Comparison of ENCODE assay signal across 19 cellular contexts in the genomic region with DNA sequence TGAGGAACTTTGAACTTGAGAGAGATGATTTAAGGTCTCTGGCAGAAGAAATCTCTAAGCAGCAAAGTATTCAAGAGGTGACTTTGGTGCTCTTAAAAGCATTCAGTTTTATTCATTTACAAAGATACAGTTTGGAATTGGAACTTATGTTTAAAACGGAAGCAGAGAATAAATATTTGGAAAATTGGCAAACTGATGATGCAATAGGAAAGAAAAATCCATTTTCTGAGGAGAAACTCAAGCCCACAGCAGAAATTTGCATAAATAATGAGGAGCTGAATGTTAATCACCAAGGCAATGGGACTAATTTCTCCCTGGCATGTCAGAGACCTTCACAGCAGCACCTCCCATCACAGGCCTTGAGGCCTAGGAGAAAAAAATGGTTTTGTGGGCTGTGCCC.
DNase-seq lines count a peak whose midpoint lies in the region; ATAC-seq, FAIRE-seq and TF ChIP-seq lines count a peak whose summit lies in the region.
"Had no signal": no experiment of that assay in that cellular context is flagged by ENCODE, and none has a peak within 500 bp of the region (broad histone marks: within the 10 kb centered on the region; RNA-seq: fewer than 3 reads in every experiment).

No MANE protein-coding gene starts in this region.

- H3K4me3 ChIP-seq in HepG2 (replicated peaks in 1 of 3; ENCODE audit: insufficient read depth in 1 of 3, low read depth in 2 of 3, low read length in 3 of 3) (no peak overlapping the region), right lobe of liver (no peak overlapping the region), K562 (no peak overlapping the region), vagina (no peak overlapping the region), smooth muscle cell (no peak overlapping the region)
- H3K4me3 ChIP-seq: A549; BLaER1 treated with 17β-estradiol and CSF1 and Interleukin-3, amounts not matched to agents 10 nM and 100 nM had no signal

- no peaks in the 10 kb centered on the region for H3K36me3 ChIP-seq in HepG2 (replicated peaks in 1 of 2; ENCODE audit: control insufficient read depth in 1 of 2, insufficient read depth in 2 of 2, low read length in 2 of 2)
- no peaks in the 10 kb centered on the region for H3K36me3 ChIP-seq in right lobe of liver
- no peaks in the 10 kb centered on the region for H3K36me3 ChIP-seq in K562 (ENCODE audit: control insufficient read depth, insufficient read depth, low read length)
- H3K36me3 ChIP-seq in vagina, result no peaks in the 10 kb centered on the region
- H3K36me3 ChIP-seq in smooth muscle cell (ENCODE audit: low read depth), result no peaks in the 10 kb centered on the region
- H3K36me3 ChIP-seq: BLaER1 treated with 17β-estradiol and CSF1 and Interleukin-3, amounts not matched to agents 10 nM and 100 nM had no signal

- H3F3A ChIP-seq in smooth muscle cell (ENCODE audit: low read depth), result no peaks in the 10 kb centered on the region

- CTCF ChIA-PET in HepG2 (lab: Yijun Ruan, JAX; ENCODE audit: low intra/inter-chr PET ratio, low total read pairs) (no interaction called here), K562 (lab: Yijun Ruan, JAX; ENCODE audit: low intra/inter-chr PET ratio) (no interaction called here)

- TF ChIP-seq CTCF in HepG2 (CRISPR knock-in tag; IDR thresholded peaks at IDR 0.05), result no peak
- no peak for TF ChIP-seq CTCF in right lobe of liver (IDR thresholded peaks at IDR 0.05)
- no peak for TF ChIP-seq CTCF in K562 (IDR thresholded peaks at IDR 0.05 in 2 of 3, conservative IDR thresholded peaks at IDR 0.05 in 1 of 3; ENCODE audit: insufficient read depth in 2 of 3, low read depth in 1 of 3, low read length in 3 of 3)
- TF ChIP-seq CTCF in vagina (IDR thresholded peaks at IDR 0.05), result no peak
- TF ChIP-seq CTCF in smooth muscle cell (IDR thresholded peaks at IDR 0.05; ENCODE audit: borderline replicate concordance, insufficient read depth, poor library complexity, severe bottlenecking), result no peak

- H2AFZ ChIP-seq in HepG2 (ENCODE audit: low read length) (no peak overlapping the region), K562 (ENCODE audit: low read depth, low read length) (no peak overlapping the region), smooth muscle cell (ENCODE audit: low read depth) (no peak overlapping the region)

- WGBS in HepG2 (ENCODE audit: low lambda C conversion rate), result 0% methylated on average over 1 of the region's 1 CpG
- WGBS in right lobe of liver (ENCODE audit: insufficient coverage, low coverage, low lambda C conversion rate, missing lambda C conversion rate), result 41% methylated on average over 1 of the region's 1 CpG
- 0% methylated on average over 1 of the region's 1 CpG for WGBS in K562 (ENCODE audit: insufficient coverage, low coverage, missing lambda C conversion rate)
- 85% methylated on average over 1 of the region's 1 CpG for WGBS in smooth muscle cell (ENCODE audit: low lambda C conversion rate)

- FAIRE-seq in HepG2 (lab: Jason Lieb, UNC), result no peak
- FAIRE-seq in K562 (lab: Jason Lieb, UNC), result no peak
- FAIRE-seq: A549, D721Med, G401.6, GM12891 had no signal

- ATAC-seq in HepG2 (no peak), right lobe of liver (no peak), K562 (no peak)
- ATAC-seq: A549; CD8-positive, alpha-beta T cell had no signal

- H3K4me1 ChIP-seq in HepG2 (ENCODE audit: insufficient read depth, low read length) (no peaks in the 10 kb centered on the region), right lobe of liver (no peaks in the 10 kb centered on the region), K562 (replicated peaks in 1 of 2; ENCODE audit: control insufficient read depth in 2 of 2, insufficient read depth in 2 of 2, low read length in 2 of 2) (no peaks in the 10 kb centered on the region), vagina (no peaks in the 10 kb centered on the region), smooth muscle cell (ENCODE audit: low read depth) (no peaks in the 10 kb centered on the region)
- H3K4me1 ChIP-seq: A549, Caco-2 had no signal

- intact Hi-C loops in HepG2 (cut with micrococcal nuclease; ENCODE audit: unreplicated experiment), result no loop called here
- intact Hi-C loops in right lobe of liver (cut with DNase I), result no loop called here
- intact Hi-C loops in K562 (cut with micrococcal nuclease), result no loop called here
- intact Hi-C loops in vagina (cut with DNase I), result no loop called here

- TF ChIP-seq EP300 in HepG2 (IDR thresholded peaks at IDR 0.05; ENCODE audit: low read depth in 2 of 2, low read length in 2 of 2) (no peak), HepG2 (CRISPR knock-in tag; IDR thresholded peaks at IDR 0.05; ENCODE audit: borderline replicate concordance) (no peak), K562 (IDR thresholded peaks at IDR 0.05; ENCODE audit: low read length) (no peak)

- H3K9me3 ChIP-seq in HepG2 (ENCODE audit: low read length) (peaks cover 93% of the 10 kb centered on the region), right lobe of liver (no peaks in the 10 kb centered on the region), K562 (replicated peaks; ENCODE audit: control insufficient read depth, insufficient read depth, low read depth, low read length) (no peaks in the 10 kb centered on the region), vagina (peaks cover 3% of the 10 kb centered on the region), smooth muscle cell (replicated peaks; ENCODE audit: low read depth) (no peaks in the 10 kb centered on the region)
- H3K9me3 ChIP-seq: Caco-2 had no signal

- TF ChIP-seq POLR2A in HepG2 (IDR thresholded peaks at IDR 0.05; ENCODE audit: insufficient read depth in 1 of 2, low read depth in 2 of 2, low read length in 2 of 2) (no peak), right lobe of liver (IDR thresholded peaks at IDR 0.05) (no peak), K562 (conservative IDR thresholded peaks at IDR 0.05) (no peak), vagina (IDR thresholded peaks at IDR 0.05) (no peak)

- H3K27me3 ChIP-seq in HepG2 (ENCODE audit: control insufficient read depth in 1 of 2, insufficient read depth in 2 of 2, low read length in 2 of 2), result no peaks in the 10 kb centered on the region
- H3K27me3 ChIP-seq in right lobe of liver, result no peaks in the 10 kb centered on the region
- H3K27me3 ChIP-seq in K562 (ENCODE audit: control insufficient read depth in 2 of 2, insufficient read depth in 2 of 2, low read length in 2 of 2), result no peaks in the 10 kb centered on the region
- no peaks in the 10 kb centered on the region for H3K27me3 ChIP-seq in vagina
- H3K27me3 ChIP-seq in smooth muscle cell (ENCODE audit: low read depth), result no peaks in the 10 kb centered on the region
- H3K27me3 ChIP-seq: BLaER1 treated with 17β-estradiol and CSF1 and Interleukin-3, amounts not matched to agents 10 nM and 100 nM had no signal

- H3K79me2 ChIP-seq in HepG2 (ENCODE audit: insufficient read depth, low read length) (no peaks in the 10 kb centered on the region), K562 (ENCODE audit: control insufficient read depth, insufficient read depth, low read length) (no peaks in the 10 kb centered on the region), smooth muscle cell (ENCODE audit: low read depth) (no peaks in the 10 kb centered on the region)

- TF ChIP-seq RAD21 in HepG2 (CRISPR knock-in tag; IDR thresholded peaks at IDR 0.05), result no peak
- TF ChIP-seq RAD21 in K562 (CRISPR knock-in tag; conservative IDR thresholded peaks at IDR 0.05 in 1 of 2, IDR thresholded peaks at IDR 0.05 in 1 of 2), result no peak

- H3K27ac ChIP-seq in HepG2 (ENCODE audit: extremely low read length, insufficient read depth, low read length) (no peak overlapping the region), right lobe of liver (no peak overlapping the region), K562 (ENCODE audit: extremely low read depth, low read depth, low read length) (no peak overlapping the region), vagina (no peak overlapping the region), smooth muscle cell (ENCODE audit: low read depth) (no peak overlapping the region)
- H3K27ac ChIP-seq: 22Rv1; A549; BLaER1 treated with 17β-estradiol and CSF1 and Interleukin-3, amounts not matched to agents 10 nM and 100 nM; C4-2B had no signal

- H3K4me2 ChIP-seq in HepG2 (ENCODE audit: low read depth, low read length) (no peak overlapping the region), K562 (ENCODE audit: insufficient read depth, low read length) (no peak overlapping the region), smooth muscle cell (no peak overlapping the region)
- H3K4me2 ChIP-seq: A549; BLaER1 treated with 17β-estradiol and CSF1 and Interleukin-3, amounts not matched to agents 10 nM and 100 nM had no signal

- no TSS peak for BruUV-seq in HepG2 (replicated peaks; lab: Mats Ljungman, UMichigan)
- BruUV-seq in K562 (replicated peaks; lab: Mats Ljungman, UMichigan), result no TSS peak

- no peaks in the 10 kb centered on the region for H3K9me1 ChIP-seq in K562 (ENCODE audit: control insufficient read depth, insufficient read depth, low read length)

- H4K20me1 ChIP-seq in HepG2 (ENCODE audit: insufficient read depth, low read length), result no peaks in the 10 kb centered on the region
- H4K20me1 ChIP-seq in K562 (replicated peaks; ENCODE audit: control insufficient read depth, insufficient read depth, low read length), result no peaks in the 10 kb centered on the region
- H4K20me1 ChIP-seq in smooth muscle cell (ENCODE audit: low read depth), result no peaks in the 10 kb centered on the region
- H4K20me1 ChIP-seq: BLaER1 treated with 17β-estradiol and CSF1 and Interleukin-3, amounts not matched to agents 10 nM and 100 nM had no signal

- POLR2A ChIA-PET in HepG2 (lab: Yijun Ruan, JAX) (no interaction called here), K562 (lab: Yijun Ruan, JAX) (no interaction called here)

- no peak for DNase-seq in HepG2 (ENCODE audit: low spot score)
- DNase-seq in right lobe of liver, result no peak
- DNase-seq in K562 (ENCODE audit: extremely low read depth in 1 of 4, low spot score in 3 of 4), result no peak
- no peak for DNase-seq in vagina (ENCODE audit: extremely low spot score in 2 of 2)
- DNase-seq in smooth muscle cell (lab: John Stamatoyannopoulos, UW; ENCODE audit: unreplicated experiment), result no peak
- DNase-seq: AML-193; Caco-2; Calu3; CD4-positive, alpha-beta T cell; CD8-positive, alpha-beta T cell; DMS79 treated with DMSO at 0.1 percent for 48 hours; GF-D8 had no signal

- in situ Hi-C loops in HepG2 (cut with HindIII; ENCODE audit: extremely low pct_ligation_motif_present, low pct_unique_long_range_greater_than_20kb), result no loop called here
- in situ Hi-C loops in K562 (cut with MboI), result no loop called here

- H3K9ac ChIP-seq in HepG2 (ENCODE audit: insufficient read depth, low read depth, low read length) (no peak overlapping the region), K562 (ENCODE audit: insufficient read depth in 1 of 2, low read depth in 2 of 2, low read length in 2 of 2) (no peak overlapping the region), smooth muscle cell (ENCODE audit: low read depth) (no peak overlapping the region)
- H3K9ac ChIP-seq: BLaER1 treated with 17β-estradiol and CSF1 and Interleukin-3, amounts not matched to agents 10 nM and 100 nM had no signal

TF ChIP-seq in HepG2, 621 proteins besides CTCF, POLR2A, EP300 and RAD21 (continues in another document):
- no peak for TF ChIP-seq FOXA1 (IDR thresholded peaks at IDR 0.05)
- TF ChIP-seq FOXA1 (CRISPR knock-in tag; IDR thresholded peaks at IDR 0.05), result no peak
